ENCODE assay signal across 9 cellular contexts in genomic region chr2:218782529-218782845, GRCh38. TPM values are rescaled to one million over a fixed set of nuclear protein-coding genes. Genes with fewer than 3 reads are reported as not detected.
DNase-seq lines count a peak whose midpoint lies in the region; ATAC-seq and TF ChIP-seq lines count a peak whose summit lies in the region.
"Had no signal": no experiment of that assay in that cellular context is flagged by ENCODE, and none has a peak within 500 bp of the region (broad histone marks: within the 10 kb centered on the region; RNA-seq: fewer than 3 reads in every experiment).

No MANE protein-coding gene starts in this region.

- in situ Hi-C loops in transverse colon (cut with MboI; ENCODE audit: low pct_ligation_motif_present in 1 of 4, low pct_unique_long_range_greater_than_20kb in 1 of 4, low sequenced_read_pairs in 3 of 4) = no loop called here

- CTCF ChIA-PET in RWPE1 (lab: Yijun Ruan, JAX) = interaction anchor here (0.6 to 0.9 kb wide), 2 partner anchors 67 to 69 kb away, joined by 3 to 5 read pairs; no protein-coding TSS in a partner anchor

- intact Hi-C loops in transverse colon (cut with DNase I; ENCODE audit: low total_unique reads) = no loop called here

- peaks cover 7% of the 10 kb centered on the region for H3K27me3 ChIP-seq in gastroesophageal sphincter
- H3K27me3 ChIP-seq in muscle layer of colon (ENCODE audit: control insufficient read depth in 1 of 2, insufficient read depth in 2 of 2, low read length in 2 of 2) = peaks cover 0 to 5% of the 10 kb centered on the region in 2 donors
- H3K27me3 ChIP-seq in transverse colon = no peaks in the 10 kb centered on the region

- TF ChIP-seq POLR2A in gastroesophageal sphincter (IDR thresholded peaks at IDR 0.05) (no peak), transverse colon (IDR thresholded peaks at IDR 0.05) (no peak)

- peaks cover 0 to under 1% (median 0%) of the 10 kb centered on the region in 3 donors for H3K9me3 ChIP-seq in gastroesophageal sphincter
- H3K9me3 ChIP-seq in muscle layer of colon (ENCODE audit: low read length) = no peaks in the 10 kb centered on the region
- H3K9me3 ChIP-seq in transverse colon = no peaks in the 10 kb centered on the region

- peak overlapping the region; percentile 51 to 71 for H3K4me3 ChIP-seq in gastroesophageal sphincter
- H3K4me3 ChIP-seq in muscle layer of colon (ENCODE audit: low read depth in 1 of 2, low read length in 2 of 2) = peak overlapping the region; percentile 48 to 85
- H3K4me3 ChIP-seq in transverse colon = peak overlapping the region; percentile 64 to 81 (median 70)

- peak; percentile 32 for DNase-seq in amniotic epithelial cell (ENCODE audit: low read depth)
- peak; percentile 34 for DNase-seq in transverse colon
- DNase-seq in NCI-H510A (lab: John Stamatoyannopoulos, UW) = no peak
- no peak for DNase-seq in RWPE1 (ENCODE audit: low spot score)
- DNase-seq: SW 1271 had no signal

- TF ChIP-seq CTCF in gastroesophageal sphincter (IDR thresholded peaks at IDR 0.05) (no peak), transverse colon (IDR thresholded peaks at IDR 0.05) (no peak), RWPE1 (conservative IDR thresholded peaks at IDR 0.05; ENCODE audit: low read depth) (no peak)

- H3K36me3 ChIP-seq in gastroesophageal sphincter (no peaks in the 10 kb centered on the region), muscle layer of colon (ENCODE audit: insufficient read depth, low read length) (no peaks in the 10 kb centered on the region), transverse colon (no peaks in the 10 kb centered on the region)

- POLR2A ChIA-PET in RWPE1 (lab: Yijun Ruan, JAX; ENCODE audit: low non-redundant PET) = no interaction called here

- H3K27ac ChIP-seq in gastroesophageal sphincter (peak overlapping the region; percentile 15 to 86 (median 84)), muscle layer of colon (ENCODE audit: low read depth, low read length) (peak overlapping the region; percentile 73), transverse colon (peak overlapping the region; percentile 75 to 89 (median 84)), RWPE1 (no peak overlapping the region)

- TF ChIP-seq EP300 in gastroesophageal sphincter (IDR thresholded peaks at IDR 0.05) (no peak), transverse colon (IDR thresholded peaks at IDR 0.05; ENCODE audit: low read depth) (no peak)

- H3K9ac ChIP-seq in muscle layer of colon (ENCODE audit: low read length) = peak overlapping the region; percentile 47

- 6 to 28% methylated on average over 6 of the region's 6 CpGs for WGBS in gastroesophageal sphincter (ENCODE audit: low coverage in 1 of 2), 2 donors
- 16 to 36% methylated on average over 3 to 6 of the region's 6 CpGs for WGBS in transverse colon (ENCODE audit: low coverage in 1 of 2), 2 donors

- H3K4me1 ChIP-seq in gastroesophageal sphincter (peaks cover 0 to 37% (median 10%) of the 10 kb centered on the region in 3 donors), muscle layer of colon (ENCODE audit: insufficient read depth, low read length) (peaks cover 4% of the 10 kb centered on the region), transverse colon (peaks cover 10 to 39% (median 18%) of the 10 kb centered on the region in 4 donors)

- ATAC-seq in gastroesophageal sphincter (peak; percentile 35), GM18498 (IDR thresholded peaks at IDR 0.05; ENCODE audit: unreplicated experiment) (no peak), HG03460 (IDR thresholded peaks at IDR 0.05; ENCODE audit: unreplicated experiment) (no peak)

RNA-seq across cellular contexts. Expression of gene CYP27A1, which starts 0.5 kb away (rescaled TPM):
- total RNA-seq in gastroesophageal sphincter (10 to 100 TPM; 20.9 to 29.0 (median 23.5) TPM), transverse colon (100 to 1,000 TPM in 1 of 4 donors, 10 to 100 TPM in 3; 48.3 to 159 (median 75.5) TPM)

RNA-seq across cellular contexts. Expression of gene PRKAG3, which starts 49.1 kb away (rescaled TPM):
- not detected for total RNA-seq in gastroesophageal sphincter
- total RNA-seq in transverse colon = not detected

Comparison
In these comparisons a context has a peak if more than half of its experiments do, and no peak if none do; other contexts are left out.
1. DNase-seq: peak in amniotic epithelial cell (single experiment) and transverse colon (single experiment); none in NCI-H510A (single experiment) and RWPE1 (single experiment).
2. Peak in every context shown above with its lines, with median percentiles within 50 percentile points of each other: H3K4me3 ChIP-seq.